8 cellular contexts compared by ENCODE assay signal in genomic region chr17:29591737-29592624, GRCh38. TPM values are rescaled to one million over a fixed set of nuclear protein-coding genes. Genes with fewer than 3 reads are reported as not detected.
A peak's percentile ranks its signal among the peaks of the same experiment; 100 is the strongest.
DNase-seq lines count a peak whose midpoint lies in the region; ATAC-seq and TF ChIP-seq lines count a peak whose summit lies in the region.

No MANE protein-coding gene starts in this region.

- peak overlapping the region; percentile 98 for H3K4me2 ChIP-seq in OCI-LY3 (ENCODE audit: low read length)

- H3K4me3 ChIP-seq in Jurkat, Clone E6-1 (ENCODE audit: low read length), result peak overlapping the region; percentile 87
- H3K4me3 ChIP-seq in OCI-LY3 (ENCODE audit: low read length), result peak overlapping the region; percentile 90

- H3K4me1 ChIP-seq in OCI-LY3 (ENCODE audit: low read length), result peaks cover 42% of the 10 kb centered on the region

- H4K20me1 ChIP-seq in OCI-LY3 (ENCODE audit: insufficient read depth, low read length), result peaks cover 17% of the 10 kb centered on the region

- H3K27ac ChIP-seq in OCI-LY3 (ENCODE audit: low read length) (peak overlapping the region; percentile 75), epithelial cell of prostate (peak overlapping the region; percentile 52)

- no peak for ATAC-seq in GM21360 (IDR thresholded peaks at IDR 0.05; ENCODE audit: unreplicated experiment)

- peak; percentile 89 for TF ChIP-seq CTCF in OCI-LY3 (IDR thresholded peaks at IDR 0.05; ENCODE audit: low read depth, low read length)

- peak overlapping the region; percentile 92 for H3K9ac ChIP-seq in OCI-LY3 (ENCODE audit: low read length)

- DNase-seq in DMS114 treated with DMSO at 0.1 percent for 48 hours (lab: John Stamatoyannopoulos, UW; ENCODE audit: unreplicated experiment) (peak; percentile 77), activated T-cell treated with anti-CD3 and anti-CD28 coated beads for 48 hours (ENCODE audit: low read depth) (peak; percentile 82), epithelial cell of prostate (ENCODE audit: low read depth, low spot score) (no peak), mucosa of gallbladder (ENCODE audit: low spot score) (peak; percentile 88)
- DNase-seq in Jurkat, Clone E6-1 (ENCODE audit: low read depth, low spot score), result peak; percentile 60
- DNase-seq in stimulated activated CD8-positive, alpha-beta memory T cell treated with anti-CD3 and anti-CD28 coated beads, Interleukin-4, amount 100 ng/mL, for 48 hours, result peak; percentile 93

- no peaks in the 10 kb centered on the region for H3K9me3 ChIP-seq in OCI-LY3 (ENCODE audit: insufficient read depth, low read length)

- no peaks in the 10 kb centered on the region for H3K36me3 ChIP-seq in OCI-LY3 (replicated peaks; ENCODE audit: low read depth, low read length)

- peaks cover 65% of the 10 kb centered on the region for H3K79me2 ChIP-seq in OCI-LY3 (ENCODE audit: low read length)

- H3K27me3 ChIP-seq in OCI-LY3 (ENCODE audit: low read depth, low read length), result no peaks in the 10 kb centered on the region

- peak overlapping the region; percentile 87; the same call in 1 of the 2 replicates for H2AFZ ChIP-seq in OCI-LY3 (ENCODE audit: low read depth, low read length)

RNA-seq across cellular contexts. Expression of gene ANKRD13B, which starts 1.0 kb away (rescaled TPM):
- 41.1 TPM for polyA plus RNA-seq in Jurkat, Clone E6-1 (2012; ENCODE audit: insufficient read depth, insufficient read length)
- total RNA-seq in mucosa of gallbladder, result 13.4 TPM

RNA-seq across cellular contexts. Expression of gene GIT1, which starts 2.5 kb away (rescaled TPM):
- 65.7 TPM for polyA plus RNA-seq in Jurkat, Clone E6-1 (2012; ENCODE audit: insufficient read depth, insufficient read length)
- 56.1 TPM for total RNA-seq in mucosa of gallbladder

RNA-seq across cellular contexts. Expression of gene TP53I13, which starts 23.5 kb away (rescaled TPM):
- 53.2 TPM for polyA plus RNA-seq in Jurkat, Clone E6-1 (2012; ENCODE audit: insufficient read depth, insufficient read length)
- 109 TPM for total RNA-seq in mucosa of gallbladder

RNA-seq across cellular contexts. Expression of gene ABHD15, which starts 25.1 kb away (rescaled TPM):
- polyA plus RNA-seq in Jurkat, Clone E6-1 (2012; ENCODE audit: insufficient read depth, insufficient read length), result 7.6 TPM
- total RNA-seq in mucosa of gallbladder, result 23.7 TPM

RNA-seq across cellular contexts. Expression of gene CORO6, which starts 30.7 kb away (rescaled TPM):
- polyA plus RNA-seq in Jurkat, Clone E6-1 (2012; ENCODE audit: insufficient read depth, insufficient read length), result 1.7 TPM
- total RNA-seq in mucosa of gallbladder, result 12.9 TPM
